8 cellular contexts compared by ENCODE assay signal in the genomic region with DNA sequence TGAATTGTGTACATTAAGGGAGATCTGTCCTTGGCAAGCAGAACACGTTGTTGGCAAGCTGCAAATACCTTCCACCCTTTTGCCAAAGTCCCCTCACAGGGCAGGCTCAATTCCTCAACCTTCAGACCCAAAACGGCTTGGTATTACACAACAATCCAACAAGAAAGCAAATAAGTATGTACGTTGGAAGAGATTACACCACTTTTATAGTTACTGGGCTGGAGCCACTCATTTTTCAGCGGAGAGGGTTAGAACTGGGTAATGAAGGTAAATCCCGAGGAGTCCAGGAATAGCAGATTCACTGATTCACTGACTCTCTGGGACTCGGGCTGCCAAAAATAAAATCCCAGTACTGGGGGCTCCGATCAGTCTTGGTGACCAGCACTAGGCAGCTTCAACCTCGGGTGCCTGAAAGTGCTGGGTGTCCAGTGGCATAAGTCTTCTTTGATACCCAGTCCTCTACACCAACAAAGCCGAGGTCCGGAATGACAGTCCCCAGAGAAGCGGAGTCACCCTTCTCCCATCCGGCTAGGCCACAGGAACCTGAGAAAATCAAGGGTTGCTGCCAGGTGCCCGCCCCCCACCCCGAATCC. TPM values are rescaled to one million over a fixed set of nuclear protein-coding genes. Genes with fewer than 3 reads are reported as not detected.
DNase-seq lines count a peak whose midpoint lies in the region; ATAC-seq and TF ChIP-seq lines count a peak whose summit lies in the region.

No MANE protein-coding gene starts in this region.

- H3K4me2 ChIP-seq in hepatocyte, result peak overlapping the region; percentile 77

- H3K27ac ChIP-seq in hepatocyte (peak overlapping the region; percentile 97), sigmoid colon (peak overlapping the region; percentile 79 to 91 (median 88))

- TF ChIP-seq POLR2A in sigmoid colon (IDR thresholded peaks at IDR 0.05), result no peak

- TF ChIP-seq EP300 in sigmoid colon (IDR thresholded peaks at IDR 0.05), result no peak

- no peaks in the 10 kb centered on the region for H3K9me2 ChIP-seq in hepatocyte (replicated peaks; ENCODE audit: insufficient read depth)

- ATAC-seq in HG03175 (IDR thresholded peaks at IDR 0.05; ENCODE audit: unreplicated experiment) (peak; percentile 12), HG03469 (IDR thresholded peaks at IDR 0.05; ENCODE audit: unreplicated experiment) (no peak)

- H2AFZ ChIP-seq in hepatocyte, result peak overlapping the region; percentile 49

- 41% methylated on average over 12 of the region's 14 CpGs for WGBS in hepatocyte (ENCODE audit: low lambda C conversion rate, missing lambda C conversion rate)
- WGBS in sigmoid colon, 2 donors, result 0 to 1% methylated on average over 14 of the region's 14 CpGs

- H3K27me3 ChIP-seq in hepatocyte, result no peaks in the 10 kb centered on the region
- H3K27me3 ChIP-seq in sigmoid colon, result no peaks in the 10 kb centered on the region

- H3K79me2 ChIP-seq in hepatocyte, result peaks cover 10% of the 10 kb centered on the region

- H3K36me3 ChIP-seq in hepatocyte (replicated peaks; ENCODE audit: insufficient read depth, low read depth) (no peaks in the 10 kb centered on the region), sigmoid colon (no peaks in the 10 kb centered on the region)

- H3K9me3 ChIP-seq in hepatocyte (ENCODE audit: low read depth) (no peaks in the 10 kb centered on the region), sigmoid colon (no peaks in the 10 kb centered on the region)

- H3K4me1 ChIP-seq in hepatocyte (ENCODE audit: insufficient read depth) (no peaks in the 10 kb centered on the region), sigmoid colon (peaks cover 0 to 8% (median 7%) of the 10 kb centered on the region in 4 donors)

- H3K4me3 ChIP-seq in hepatocyte (peak overlapping the region; percentile 54), sigmoid colon (peak overlapping the region; percentile 62 to 68 (median 64))

- no peaks in the 10 kb centered on the region for H4K20me1 ChIP-seq in hepatocyte (ENCODE audit: insufficient read depth, poor library complexity, severe bottlenecking)

- peaks cover 21% of the 10 kb centered on the region for H3K36me3 Mint-ChIP-seq in activated T-helper 2 cell treated with anti-CD3 and anti-CD28 coated beads, Interferon-gamma antibody, Interleukin-2, Interleukin-4, amounts not matched to agents 10 μg/mL and 5 μg/mL and 100 μg/mL, durations not matched to agents 14 hours and 24 hours and 36 hours (ENCODE audit: low read depth)

- H3K27ac Mint-ChIP-seq in activated T-helper 2 cell treated with anti-CD3 and anti-CD28 coated beads, Interferon-gamma antibody, Interleukin-2, Interleukin-4, amounts not matched to agents 10 μg/mL and 5 μg/mL and 100 μg/mL, durations not matched to agents 14 hours and 24 hours and 36 hours, result peak overlapping the region; percentile 84

- peak; percentile 11 for DNase-seq in SIG-M5 treated with dmso at 0.1 percent for 504 hours (lab: John Stamatoyannopoulos, UW; ENCODE audit: unreplicated experiment)
- no peak for DNase-seq in SIG-M5 (lab: John Stamatoyannopoulos, UW)
- DNase-seq in activated T-helper 2 cell treated with anti-CD3 and anti-CD28 coated beads, Interferon-gamma antibody, Interleukin-2, Interleukin-4, amounts not matched to agents 10 μg/mL and 5 μg/mL and 100 μg/mL, durations not matched to agents 14 hours and 24 hours and 36 hours (ENCODE audit: low spot score), result no peak
- DNase-seq in hepatocyte (ENCODE audit: low spot score), result peak; percentile 13
- no peak for DNase-seq in sigmoid colon
- DNase-seq in activated CD4-positive, alpha-beta T cell treated with anti-CD3 and anti-CD28 coated beads for 48 hours, result no peak

- peaks cover 10% of the 10 kb centered on the region for H3K4me1 Mint-ChIP-seq in activated T-helper 2 cell treated with anti-CD3 and anti-CD28 coated beads, Interferon-gamma antibody, Interleukin-2, Interleukin-4, amounts not matched to agents 10 μg/mL and 5 μg/mL and 100 μg/mL, durations not matched to agents 14 hours and 24 hours and 36 hours (ENCODE audit: low read depth)

- no peaks in the 10 kb centered on the region for H3K9me3 Mint-ChIP-seq in activated T-helper 2 cell treated with anti-CD3 and anti-CD28 coated beads, Interferon-gamma antibody, Interleukin-2, Interleukin-4, amounts not matched to agents 10 μg/mL and 5 μg/mL and 100 μg/mL, durations not matched to agents 14 hours and 24 hours and 36 hours

- TF ChIP-seq CTCF in hepatocyte (IDR thresholded peaks at IDR 0.05; ENCODE audit: poor library complexity) (no peak), sigmoid colon (IDR thresholded peaks at IDR 0.05) (no peak)

- intact Hi-C loops in activated T-helper 2 cell treated with anti-CD3 and anti-CD28 coated beads, Interferon-gamma antibody, Interleukin-2, Interleukin-4, amounts not matched to agents 10 μg/mL and 5 μg/mL and 100 μg/mL, durations not matched to agents 14 hours and 24 hours and 36 hours (cut with micrococcal nuclease), result loop anchor here (1.0 kb wide), 2 partner anchors 42 to 59 kb away; partner anchors contain the start of gene GLA
- intact Hi-C loops in sigmoid colon (cut with DNase I), result loop anchor here (5.0 kb wide), 1 partner anchor 44 kb away; the partner anchor contains the start of gene RPL36A

- peak overlapping the region; percentile 88 for H3K4me3 Mint-ChIP-seq in activated T-helper 2 cell treated with anti-CD3 and anti-CD28 coated beads, Interferon-gamma antibody, Interleukin-2, Interleukin-4, amounts not matched to agents 10 μg/mL and 5 μg/mL and 100 μg/mL, durations not matched to agents 14 hours and 24 hours and 36 hours (ENCODE audit: low read depth)

- H3K27me3 Mint-ChIP-seq in activated T-helper 2 cell treated with anti-CD3 and anti-CD28 coated beads, Interferon-gamma antibody, Interleukin-2, Interleukin-4, amounts not matched to agents 10 μg/mL and 5 μg/mL and 100 μg/mL, durations not matched to agents 14 hours and 24 hours and 36 hours (ENCODE audit: low read depth), result no peaks in the 10 kb centered on the region

RNA-seq across cellular contexts. Expression of gene TIMM8A, which starts 0.6 kb away (rescaled TPM):
- total RNA-seq in activated T-helper 2 cell treated with anti-CD3 and anti-CD28 coated beads, Interferon-gamma antibody, Interleukin-2, Interleukin-4, amounts not matched to agents 10 μg/mL and 5 μg/mL and 100 μg/mL, durations not matched to agents 14 hours and 24 hours and 36 hours, result 25.5 and 27.9 TPM in 2 replicates
- total RNA-seq in hepatocyte, result 8.8 and 10.2 TPM in 2 replicates
- polyA plus RNA-seq in hepatocyte, result 13.0 and 16.5 TPM in 2 replicates
- total RNA-seq in sigmoid colon, result 1 to 10 TPM; 3.0 to 7.1 (median 4.6) TPM
- polyA plus RNA-seq in sigmoid colon, result 10 to 100 TPM in 2 of 3 donors, 1 to 10 TPM in 1; 7.2 to 14.2 (median 11.8) TPM

RNA-seq across cellular contexts. Expression of gene BTK, which starts 38.0 kb away (rescaled TPM):
- total RNA-seq in activated T-helper 2 cell treated with anti-CD3 and anti-CD28 coated beads, Interferon-gamma antibody, Interleukin-2, Interleukin-4, amounts not matched to agents 10 μg/mL and 5 μg/mL and 100 μg/mL, durations not matched to agents 14 hours and 24 hours and 36 hours, result 0.11 and 0.25 TPM in 2 replicates
- total RNA-seq in hepatocyte (0.70 and 0.96 TPM in 2 replicates), sigmoid colon (1 to 10 TPM; 4.2 to 8.6 (median 6.1) TPM)
- polyA plus RNA-seq in hepatocyte (0.62 and 1.4 TPM in 2 replicates), sigmoid colon (10 to 100 TPM in 1 of 3 donors, 1 to 10 TPM in 2; 4.2 to 23.2 (median 5.4) TPM)

RNA-seq across cellular contexts. Expression of gene RPL36A, which starts 42.9 kb away (rescaled TPM):
- total RNA-seq in activated T-helper 2 cell treated with anti-CD3 and anti-CD28 coated beads, Interferon-gamma antibody, Interleukin-2, Interleukin-4, amounts not matched to agents 10 μg/mL and 5 μg/mL and 100 μg/mL, durations not matched to agents 14 hours and 24 hours and 36 hours, result 290 and 376 TPM in 2 replicates
- 2,118 and 2,358 TPM in 2 replicates for total RNA-seq in hepatocyte
- 245 and 263 TPM in 2 replicates for polyA plus RNA-seq in hepatocyte
- total RNA-seq in sigmoid colon, result 1,000 to 10,000 TPM in 2 of 4 donors, 100 to 1,000 TPM in 2; 753 to 2,539 (median 1,366) TPM
- polyA plus RNA-seq in sigmoid colon, result 1,000 to 10,000 TPM; 1,854 to 3,258 (median 2,959) TPM

RNA-seq across cellular contexts. Expression of gene TAF7L, which starts 56.8 kb away (rescaled TPM):
- 0.11 TPM in 2 replicates for total RNA-seq in activated T-helper 2 cell treated with anti-CD3 and anti-CD28 coated beads, Interferon-gamma antibody, Interleukin-2, Interleukin-4, amounts not matched to agents 10 μg/mL and 5 μg/mL and 100 μg/mL, durations not matched to agents 14 hours and 24 hours and 36 hours
- total RNA-seq in hepatocyte (not detected in 2 replicates), sigmoid colon (under 1 TPM in 2 of 4 donors, not detected in 2; 0.16 to 0.54 TPM)
- polyA plus RNA-seq in hepatocyte (0.08 TPM in 1 of 2 replicates, not detected in the other), sigmoid colon (under 1 TPM in 1 of 3 donors, not detected in 2; 0.12 TPM)

RNA-seq across cellular contexts. Expression of gene GLA, which starts 59.8 kb away (rescaled TPM):
- 82.9 and 89.1 TPM in 2 replicates for total RNA-seq in activated T-helper 2 cell treated with anti-CD3 and anti-CD28 coated beads, Interferon-gamma antibody, Interleukin-2, Interleukin-4, amounts not matched to agents 10 μg/mL and 5 μg/mL and 100 μg/mL, durations not matched to agents 14 hours and 24 hours and 36 hours
- total RNA-seq in hepatocyte (134 and 147 TPM in 2 replicates), sigmoid colon (10 to 100 TPM in 3 of 4 donors, 1 to 10 TPM in 1; 9.7 to 15.3 (median 13.0) TPM)
- polyA plus RNA-seq in hepatocyte (86.4 and 96.5 TPM in 2 replicates), sigmoid colon (10 to 100 TPM in 2 of 3 donors, 1 to 10 TPM in 1; 6.0 to 24.0 (median 23.2) TPM)

Comparison
In these comparisons a context has a peak if more than half of its experiments do, and no peak if none do; other contexts are left out.
1. DNase-seq: peak in SIG-M5 treated with dmso at 0.1 percent for 504 hours (single experiment) and hepatocyte (single experiment); none in SIG-M5 (single experiment), activated T-helper 2 cell treated with anti-CD3 and anti-CD28 coated beads, Interferon-gamma antibody, Interleukin-2, Interleukin-4, amounts not matched to agents 10 μg/mL and 5 μg/mL and 100 μg/mL, durations not matched to agents 14 hours and 24 hours and 36 hours (single experiment), sigmoid colon (single experiment) and activated CD4-positive, alpha-beta T cell treated with anti-CD3 and anti-CD28 coated beads for 48 hours (single experiment).